24 cellular contexts compared by ENCODE assay signal in the genomic region with DNA sequence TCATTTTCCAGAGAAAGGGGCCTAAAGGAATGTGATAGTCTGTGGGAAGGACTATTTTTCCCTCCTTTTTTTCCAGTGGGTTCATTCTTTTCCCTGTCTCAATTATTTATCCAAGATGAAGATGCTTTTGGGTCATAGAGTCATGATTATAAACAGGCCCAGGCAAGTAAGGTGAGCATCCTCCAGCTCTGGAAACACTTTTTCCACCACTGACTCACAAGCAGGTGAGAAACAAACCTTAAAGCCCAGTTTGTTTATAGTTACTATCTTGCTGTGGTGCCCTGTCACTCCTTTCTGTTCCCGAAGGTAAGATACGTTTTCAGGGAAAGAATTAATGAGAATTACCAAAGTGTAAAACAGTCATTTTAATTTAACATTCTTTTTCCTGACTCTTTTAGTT.
DNase-seq lines count a peak whose midpoint lies in the region; ATAC-seq, FAIRE-seq and TF ChIP-seq lines count a peak whose summit lies in the region.
"Had no signal": no experiment of that assay in that cellular context is flagged by ENCODE, and none has a peak within 500 bp of the region (broad histone marks: within the 10 kb centered on the region; RNA-seq: fewer than 3 reads in every experiment).

No MANE protein-coding gene starts in this region.

- peaks cover 13% of the 10 kb centered on the region for H3K4me1 Mint-ChIP-seq in activated T-cell treated with anti-CD3 and anti-CD28 coated beads, Interleukin-2, amount 50 U/mL, for 72 hours (ENCODE audit: low read depth)
- H3K4me1 Mint-ChIP-seq: B cell; CD4-positive, CD25-positive, alpha-beta regulatory T cell had no signal

- no peak overlapping the region for H3K4me3 Mint-ChIP-seq in activated T-cell treated with anti-CD3 and anti-CD28 coated beads, Interleukin-2, amount 50 U/mL, for 72 hours
- H3K4me3 Mint-ChIP-seq: B cell; CD4-positive, CD25-positive, alpha-beta regulatory T cell; CD8-positive, alpha-beta T cell had no signal

- intact Hi-C loops in kidney (cut with DNase I), result no loop called here

- H3K4me3 ChIP-seq in RWPE2 (ENCODE audit: severe bottlenecking) (no peak overlapping the region), skeletal muscle tissue (ENCODE audit: low read length in 3 of 3) (no peak overlapping the region), kidney (ENCODE audit: low read length in 2 of 2) (no peak overlapping the region)
- H3K4me3 ChIP-seq: BLaER1, GM23248 had no signal

- H3K4me1 ChIP-seq in RWPE2 (ENCODE audit: insufficient read depth, poor library complexity, severe bottlenecking) (peaks cover 3% of the 10 kb centered on the region), skeletal muscle tissue (ENCODE audit: control insufficient read depth in 3 of 3, insufficient read depth in 3 of 3, low read length in 3 of 3) (peaks cover 9 to 40% (median 11%) of the 10 kb centered on the region in 3 donors), kidney (ENCODE audit: control insufficient read depth in 1 of 2, insufficient read depth in 1 of 2, low read depth in 1 of 2, low read length in 2 of 2) (no peaks in the 10 kb centered on the region)
- H3K4me1 ChIP-seq: BLaER1, Caco-2 had no signal

- TF ChIP-seq CTCF in RWPE2 (IDR thresholded peaks at IDR 0.05; ENCODE audit: poor library complexity, severe bottlenecking) (no peak), kidney (IDR thresholded peaks at IDR 0.05; ENCODE audit: borderline replicate concordance, extremely low read depth, insufficient read depth) (no peak)

- no peak overlapping the region for H3K9ac ChIP-seq in skeletal muscle tissue (ENCODE audit: low read depth in 1 of 3, low read length in 3 of 3)
- no peak overlapping the region for H3K9ac ChIP-seq in kidney (ENCODE audit: low read length in 2 of 2)
- H3K9ac ChIP-seq: BLaER1, GM23248 had no signal

- H3K36me3 ChIP-seq in RWPE2 (ENCODE audit: low read depth), result no peaks in the 10 kb centered on the region
- H3K36me3 ChIP-seq in skeletal muscle tissue (ENCODE audit: control insufficient read depth in 3 of 3, insufficient read depth in 3 of 3, low read length in 3 of 3), result no peaks in the 10 kb centered on the region
- H3K36me3 ChIP-seq in kidney (ENCODE audit: control insufficient read depth in 1 of 2, insufficient read depth in 2 of 2, low read length in 2 of 2), result no peaks in the 10 kb centered on the region
- H3K36me3 ChIP-seq: BLaER1 had no signal

- no peak for ATAC-seq in activated T-cell treated with anti-CD3 and anti-CD28 coated beads, Interleukin-2, amount 50 U/mL, for 72 hours (replicated peaks in 1 of 2)
- ATAC-seq in RWPE2 (ENCODE audit: low read depth), result peak; percentile 57
- ATAC-seq: CD8-positive, alpha-beta T cell had no signal

- no peaks in the 10 kb centered on the region for H3K27me3 Mint-ChIP-seq in activated T-cell treated with anti-CD3 and anti-CD28 coated beads, Interleukin-2, amount 50 U/mL, for 72 hours (ENCODE audit: low read depth)

- no peaks in the 10 kb centered on the region for H3K27me3 ChIP-seq in RWPE2 (ENCODE audit: insufficient read depth, poor library complexity, severe bottlenecking)
- no peaks in the 10 kb centered on the region for H3K27me3 ChIP-seq in skeletal muscle tissue (ENCODE audit: control insufficient read depth in 3 of 3, insufficient read depth in 3 of 3, low read length in 3 of 3)
- H3K27me3 ChIP-seq: BLaER1 had no signal

- DNase-seq in activated T-cell treated with anti-CD3 and anti-CD28 coated beads, Interleukin-2, amount 50 U/mL, for 72 hours, result no peak
- no peak for DNase-seq in activated T-cell treated with anti-CD3 and anti-CD28 coated beads, Interleukin-2, amount 50 U/mL, for 1 hour
- no peak for DNase-seq in RWPE2 (ENCODE audit: low spot score)
- DNase-seq in epithelial cell of prostate (ENCODE audit: low read depth, low spot score), result peak; percentile 16
- DNase-seq in kidney, result no peak
- no peak for DNase-seq in activated naive CD4-positive, alpha-beta T cell treated with Interleukin-2 at 50 U/mL for 16 hours
- no peak for DNase-seq in ureter (ENCODE audit: low spot score)
- DNase-seq: Caco-2; CD4-positive, CD25-positive, alpha-beta regulatory T cell; CD8-positive, alpha-beta T cell; DMS153; DND-41; GM23248; H7; HCEC 1CT had no signal

- no peak overlapping the region for H3K27ac ChIP-seq in RWPE2 (ENCODE audit: poor library complexity, severe bottlenecking)
- no peak overlapping the region for H3K27ac ChIP-seq in epithelial cell of prostate
- H3K27ac ChIP-seq in skeletal muscle tissue (ENCODE audit: low read depth, low read length), result peak overlapping the region; percentile 14
- H3K27ac ChIP-seq in kidney (ENCODE audit: low read depth in 2 of 2, low read length in 2 of 2), result no peak overlapping the region
- H3K27ac ChIP-seq: 22Rv1, BLaER1, C4-2B, GM23248 had no signal

- no peaks in the 10 kb centered on the region for H3K36me3 Mint-ChIP-seq in activated T-cell treated with anti-CD3 and anti-CD28 coated beads, Interleukin-2, amount 50 U/mL, for 72 hours (ENCODE audit: insufficient read depth in 2 of 2)
- H3K36me3 Mint-ChIP-seq: CD4-positive, CD25-positive, alpha-beta regulatory T cell; CD8-positive, alpha-beta T cell had no signal

- no peaks in the 10 kb centered on the region for H3K9me3 Mint-ChIP-seq in activated T-cell treated with anti-CD3 and anti-CD28 coated beads, Interleukin-2, amount 50 U/mL, for 72 hours
- H3K9me3 Mint-ChIP-seq: CD4-positive, CD25-positive, alpha-beta regulatory T cell; CD8-positive, alpha-beta T cell had no signal

- peak overlapping the region; percentile 39 for H3K27ac Mint-ChIP-seq in activated T-cell treated with anti-CD3 and anti-CD28 coated beads, Interleukin-2, amount 50 U/mL, for 72 hours
- H3K27ac Mint-ChIP-seq: B cell; CD4-positive, CD25-positive, alpha-beta regulatory T cell; CD8-positive, alpha-beta T cell had no signal

- H3K9me3 ChIP-seq in RWPE2 (ENCODE audit: severe bottlenecking), result no peaks in the 10 kb centered on the region
- no peaks in the 10 kb centered on the region for H3K9me3 ChIP-seq in skeletal muscle tissue (ENCODE audit: control insufficient read depth in 3 of 3, low read length in 3 of 3)
- no peaks in the 10 kb centered on the region for H3K9me3 ChIP-seq in kidney (ENCODE audit: control insufficient read depth in 1 of 2, low read length in 2 of 2)
- H3K9me3 ChIP-seq: BLaER1, Caco-2 had no signal

- no peak for FAIRE-seq in kidney (lab: Jason Lieb, UNC)
- FAIRE-seq: A204.1, G401.6, GM12892, H1 had no signal
